ENCODE assay signal across 9 cellular contexts in genomic region chr6:99967052-99967451, GRCh38. TPM values are rescaled to one million over a fixed set of nuclear protein-coding genes. Genes with fewer than 3 reads are reported as not detected.
"Had no signal": no experiment of that assay in that cellular context is flagged by ENCODE, and none has a peak within 500 bp of the region (broad histone marks: within the 10 kb centered on the region; RNA-seq: fewer than 3 reads in every experiment).

No MANE protein-coding gene starts in this region.

- ATAC-seq: HepG2, K562 had no signal

- DNase-seq: IMR-90, KBM-7, KG1 had no signal

- H3K4me3 ChIP-seq: K562 had no signal

- H3K27ac ChIP-seq: HL-60 had no signal

RNA-seq across cellular contexts. Expression of gene MCHR2, which starts 27.0 kb away (rescaled TPM):
- total RNA-seq: HepG2, HT-29, HT1080, IMR-90, K562 had no signal
- polyA plus RNA-seq: HepG2, IgD-negative memory B cell, IMR-90, K562 had no signal
